12 cellular contexts compared by ENCODE assay signal in the genomic region with DNA sequence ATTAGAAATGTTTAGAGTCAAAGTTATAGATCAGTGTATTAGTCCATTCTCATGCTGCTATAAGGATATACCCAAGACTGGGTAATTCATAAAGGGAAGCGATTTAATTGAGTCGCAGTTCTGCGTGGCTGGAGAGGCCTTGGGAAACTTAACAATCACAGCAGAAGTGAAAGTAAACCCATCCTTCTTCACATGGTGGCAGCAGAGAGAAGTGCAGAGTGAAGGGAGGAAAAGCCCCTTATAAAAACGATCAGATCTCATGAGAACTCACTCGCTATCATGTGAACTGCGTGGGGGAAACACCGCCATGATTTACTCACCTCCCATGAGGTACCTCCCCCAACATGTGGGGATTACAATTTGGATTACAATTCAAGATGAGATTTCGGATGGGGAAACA.
A peak's percentile ranks its signal among the peaks of the same experiment; 100 is the strongest.
DNase-seq lines count a peak whose midpoint lies in the region; ATAC-seq and TF ChIP-seq lines count a peak whose summit lies in the region.
"Had no signal": no experiment of that assay in that cellular context is flagged by ENCODE, and none has a peak within 500 bp of the region (broad histone marks: within the 10 kb centered on the region; RNA-seq: fewer than 3 reads in every experiment).

No MANE protein-coding gene starts in this region.

- TF ChIP-seq EP300 in stomach (IDR thresholded peaks at IDR 0.05): no peak

- no peak overlapping the region for H2AFZ ChIP-seq in mesenchymal stem cell (ENCODE audit: low read depth, low read length)

- no peak overlapping the region for H3K27ac ChIP-seq in mesenchymal stem cell (ENCODE audit: low read length, poor library complexity, severe bottlenecking)
- no peak overlapping the region for H3K27ac ChIP-seq in stomach

- DNase-seq in ELF-1 (ENCODE audit: low read depth, low spot score): peak; percentile 5
- peak; percentile 9 for DNase-seq in NB4 (ENCODE audit: low read depth)
- DNase-seq in adipocyte (ENCODE audit: low read depth): peak; percentile 33
- DNase-seq in mesenchymal stem cell: peak; percentile 7
- DNase-seq in stomach: no peak
- DNase-seq in NCI-H2029 treated with DMSO at 0.1 percent for 48 hours (lab: John Stamatoyannopoulos, UW): no peak
- DNase-seq in natural killer cell: no peak
- DNase-seq: activated T-cell treated with anti-CD3 and anti-CD28 coated beads for 4 hours, anterior cingulate cortex, NCI-H226 had no signal

- H3K9ac ChIP-seq in adipocyte (ENCODE audit: low read length) (no peak overlapping the region), mesenchymal stem cell (ENCODE audit: low read length) (no peak overlapping the region)

- ATAC-seq in natural killer cell (no peak), GM21423 (IDR thresholded peaks at IDR 0.05; ENCODE audit: unreplicated experiment) (no peak)

- H3K14ac ChIP-seq in mesenchymal stem cell (ENCODE audit: low read length in 2 of 2): no peak overlapping the region

- no peaks in the 10 kb centered on the region for H3K79me1 ChIP-seq in mesenchymal stem cell (replicated peaks; ENCODE audit: low read length, poor library complexity, severe bottlenecking)

- H3K4me3 ChIP-seq in NB4 (ENCODE audit: low read depth, low read length) (no peak overlapping the region), adipocyte (ENCODE audit: low read length) (no peak overlapping the region), mesenchymal stem cell (ENCODE audit: insufficient read depth in 1 of 2, low read depth in 1 of 2, low read length in 2 of 2) (no peak overlapping the region), stomach (no peak overlapping the region)

- H3K4me1 ChIP-seq in adipocyte (ENCODE audit: control insufficient read depth, insufficient read depth, low read length): peaks cover 3% of the 10 kb centered on the region
- no peaks in the 10 kb centered on the region for H3K4me1 ChIP-seq in mesenchymal stem cell (ENCODE audit: control insufficient read depth, insufficient read depth, low read depth, low read length)
- no peaks in the 10 kb centered on the region for H3K4me1 ChIP-seq in stomach

- no peak overlapping the region for H2AK5ac ChIP-seq in mesenchymal stem cell (ENCODE audit: low read length, severe bottlenecking)

- H3K4me3 Mint-ChIP-seq in natural killer cell: no peak overlapping the region
- H3K4me3 Mint-ChIP-seq: IgD-negative memory B cell had no signal

- no peaks in the 10 kb centered on the region for H3K4me1 Mint-ChIP-seq in natural killer cell
- H3K4me1 Mint-ChIP-seq: IgD-negative memory B cell had no signal

- intact Hi-C loops in stomach (cut with DNase I; ENCODE audit: low total_unique reads) (no loop called here), natural killer cell (cut with micrococcal nuclease) (no loop called here)

- peak; percentile 7 for TF ChIP-seq CTCF in NB4 (IDR thresholded peaks at IDR 0.05; ENCODE audit: low read depth, low read length)
- no peak for TF ChIP-seq CTCF in stomach (IDR thresholded peaks at IDR 0.05)
- no peak for TF ChIP-seq CTCF in natural killer cell (IDR thresholded peaks at IDR 0.05)

- no peak overlapping the region for H4K91ac ChIP-seq in mesenchymal stem cell (ENCODE audit: low read length)

- no peak overlapping the region for H2BK120ac ChIP-seq in mesenchymal stem cell (ENCODE audit: low read depth, low read length)

- H3K27me3 Mint-ChIP-seq in natural killer cell (ENCODE audit: low read depth in 2 of 2): no peaks in the 10 kb centered on the region
- H3K27me3 Mint-ChIP-seq: IgD-negative memory B cell had no signal

- H3K9me3 ChIP-seq in adipocyte (ENCODE audit: control insufficient read depth, low read length): peaks cover 6% of the 10 kb centered on the region
- H3K9me3 ChIP-seq in mesenchymal stem cell (ENCODE audit: control insufficient read depth, low read length): peaks cover 6% of the 10 kb centered on the region
- peaks cover 7 to 15% (median 12%) of the 10 kb centered on the region in 4 donors for H3K9me3 ChIP-seq in stomach

- no peak overlapping the region for H3K27ac Mint-ChIP-seq in natural killer cell
- H3K27ac Mint-ChIP-seq: IgD-negative memory B cell had no signal

- H3K4ac ChIP-seq in mesenchymal stem cell (ENCODE audit: low read depth in 1 of 2, low read length in 2 of 2): no peak overlapping the region

- H2BK12ac ChIP-seq in mesenchymal stem cell (ENCODE audit: low read length in 2 of 2): no peak overlapping the region

- H2BK5ac ChIP-seq in mesenchymal stem cell (ENCODE audit: low read depth, low read length, poor library complexity, severe bottlenecking): no peak overlapping the region

- peaks cover 10% of the 10 kb centered on the region for H3K36me3 Mint-ChIP-seq in natural killer cell
- H3K36me3 Mint-ChIP-seq: IgD-negative memory B cell had no signal

- TF ChIP-seq POLR2A in NB4 (IDR thresholded peaks at IDR 0.05; ENCODE audit: extremely low read depth, insufficient read length) (no peak), stomach (IDR thresholded peaks at IDR 0.05) (no peak)

- no peak overlapping the region for H3K23ac ChIP-seq in mesenchymal stem cell (ENCODE audit: low read length in 2 of 2)

- H3K9me3 Mint-ChIP-seq in natural killer cell: peaks cover 11 to 19% of the 10 kb centered on the region in 2 donors

- H3K4me2 ChIP-seq in mesenchymal stem cell (ENCODE audit: low read length, poor library complexity, severe bottlenecking): no peak overlapping the region

- H2BK15ac ChIP-seq in mesenchymal stem cell (ENCODE audit: low read depth, poor library complexity, severe bottlenecking): no peak overlapping the region

- 91% methylated on average over 8 of the region's 8 CpGs for WGBS in mesenchymal stem cell
- WGBS in stomach, 5 donors: 88 to 91% (median 90%) methylated on average over 8 of the region's 8 CpGs

- H3K27me3 ChIP-seq in adipocyte (replicated peaks; ENCODE audit: control insufficient read depth, insufficient read depth, low read length) (no peaks in the 10 kb centered on the region), mesenchymal stem cell (ENCODE audit: control insufficient read depth in 1 of 2, insufficient read depth in 1 of 2, low read length in 2 of 2) (no peaks in the 10 kb centered on the region), stomach (no peaks in the 10 kb centered on the region)

- H3K18ac ChIP-seq in mesenchymal stem cell (ENCODE audit: low read depth in 1 of 2, low read length in 2 of 2): no peak overlapping the region

- H3K36me3 ChIP-seq in adipocyte (ENCODE audit: control insufficient read depth, insufficient read depth, low read length, severe bottlenecking) (no peaks in the 10 kb centered on the region), mesenchymal stem cell (ENCODE audit: control insufficient read depth in 1 of 2, insufficient read depth in 2 of 2, low read depth in 1 of 2, low read length in 2 of 2) (no peaks in the 10 kb centered on the region), stomach (no peaks in the 10 kb centered on the region)

- H4K8ac ChIP-seq in mesenchymal stem cell (ENCODE audit: low read length): no peak overlapping the region

Comparison
In these comparisons a context has a peak if more than half of its experiments do, and no peak if none do; other contexts are left out.
1. DNase-seq: peak in ELF-1 (single experiment), NB4 (single experiment), adipocyte (single experiment) and mesenchymal stem cell (single experiment); none in stomach (single experiment), NCI-H2029 treated with DMSO at 0.1 percent for 48 hours (single experiment) and natural killer cell (single experiment).